In the genomic region with DNA sequence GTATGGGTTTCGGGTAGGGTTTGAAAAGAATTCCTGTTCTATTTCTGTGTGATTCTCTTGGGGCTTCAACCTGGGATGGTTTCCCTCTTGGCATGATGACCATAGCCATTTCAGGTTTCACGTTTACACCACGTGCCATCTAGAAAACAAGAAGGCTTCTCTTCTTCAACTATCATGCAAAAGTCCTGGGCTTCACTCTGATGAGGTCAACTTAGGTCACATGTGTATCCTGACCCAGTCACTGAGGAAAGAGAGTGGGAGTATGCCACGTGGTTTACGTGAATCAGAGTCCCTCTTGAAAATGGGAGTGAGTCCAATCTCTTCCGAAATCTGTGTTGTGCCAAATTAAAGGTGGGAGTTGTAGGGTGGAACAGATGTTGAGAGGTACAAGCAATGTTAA, we compare ENCODE assay signal across 1 cellular context.
TF ChIP-seq lines count a peak whose summit lies in the region.

No MANE protein-coding gene starts in this region.

TF ChIP-seq in HepG2, 621 proteins besides CTCF, POLR2A, EP300 and RAD21 (continued from another document):
- TF ChIP-seq, protein P1, sequence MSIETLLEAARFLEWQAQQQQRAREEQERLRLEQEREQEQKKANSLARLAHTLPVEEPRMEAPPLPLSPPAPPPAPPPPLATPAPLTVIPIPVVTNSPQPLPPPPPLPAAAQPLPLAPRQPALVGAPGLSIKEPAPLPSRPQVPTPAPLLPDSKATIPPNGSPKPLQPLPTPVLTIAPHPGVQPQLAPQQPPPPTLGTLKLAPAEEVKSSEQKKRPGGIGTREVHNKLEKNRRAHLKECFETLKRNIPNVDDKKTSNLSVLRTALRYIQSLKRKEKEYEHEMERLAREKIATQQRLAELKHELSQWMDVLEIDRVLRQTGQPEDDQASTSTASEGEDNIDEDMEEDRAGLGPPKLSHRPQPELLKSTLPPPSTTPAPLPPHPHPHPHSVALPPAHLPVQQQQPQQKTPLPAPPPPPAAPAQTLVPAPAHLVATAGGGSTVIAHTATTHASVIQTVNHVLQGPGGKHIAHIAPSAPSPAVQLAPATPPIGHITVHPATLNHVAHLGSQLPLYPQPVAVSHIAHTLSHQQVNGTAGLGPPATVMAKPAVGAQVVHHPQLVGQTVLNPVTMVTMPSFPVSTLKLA (IDR thresholded peaks at IDR 0.05) = peak; percentile 79
- no peak for TF ChIP-seq PAX8 (CRISPR knock-in tag; IDR thresholded peaks at IDR 0.05; ENCODE audit: borderline replicate concordance)
